In the genomic region with DNA sequence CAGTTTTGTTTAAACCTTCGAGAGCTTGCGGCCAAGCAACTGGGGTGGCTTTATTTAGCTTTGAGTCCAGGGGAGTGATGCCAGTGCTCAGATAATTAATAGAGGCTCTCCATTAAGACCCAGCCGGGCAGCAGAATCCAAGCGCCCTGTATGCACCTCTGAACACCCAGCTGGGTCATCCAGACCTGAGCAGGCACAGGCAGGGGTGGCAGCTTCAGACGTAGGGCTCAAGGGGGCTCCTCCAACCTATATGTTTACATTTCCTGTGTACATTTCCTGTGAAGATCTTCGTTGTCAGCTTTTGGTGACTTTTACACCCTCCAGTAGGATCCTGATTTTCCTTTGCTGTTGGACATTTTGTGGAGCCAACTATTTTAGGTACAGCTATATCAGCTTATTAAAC, we compare ENCODE assay signal across 16 cellular contexts.
DNase-seq lines count a peak whose midpoint lies in the region; ATAC-seq and TF ChIP-seq lines count a peak whose summit lies in the region.
"Had no signal": no experiment of that assay in that cellular context is flagged by ENCODE, and none has a peak within 500 bp of the region (broad histone marks: within the 10 kb centered on the region; RNA-seq: fewer than 3 reads in every experiment).

No MANE protein-coding gene starts in this region.

- no peak overlapping the region for H4K8ac ChIP-seq in IMR-90 (ENCODE audit: low read depth in 2 of 2, low read length in 2 of 2)

- no peak for TF ChIP-seq POLR2A in IMR-90 (IDR thresholded peaks at IDR 0.05; ENCODE audit: low read depth, low read length)

- H3K14ac ChIP-seq in IMR-90 (replicated peaks; ENCODE audit: low read depth, low read length): no peak overlapping the region

- H3K27ac ChIP-seq in IMR-90 (ENCODE audit: insufficient read depth, low read length): no peak overlapping the region
- H3K27ac ChIP-seq in muscle layer of colon (ENCODE audit: low read depth, low read length): peak overlapping the region; percentile 8
- H3K27ac ChIP-seq in thoracic aorta: peak overlapping the region; percentile 19 to 33
- H3K27ac ChIP-seq: BLaER1 treated with 17β-estradiol and CSF1 and Interleukin-3, amounts not matched to agents 10 nM and 100 nM had no signal

- H3K4me3 ChIP-seq in IMR-90 (ENCODE audit: insufficient read depth, low read depth, low read length): no peak overlapping the region
- H3K4me3 ChIP-seq in muscle layer of colon (ENCODE audit: low read depth in 1 of 2, low read length in 2 of 2): no peak overlapping the region
- peak overlapping the region; percentile 13 for H3K4me3 ChIP-seq in thoracic aorta
- H3K4me3 ChIP-seq: BLaER1 treated with 17β-estradiol and CSF1 and Interleukin-3, amounts not matched to agents 10 nM and 100 nM; right atrium auricular region had no signal

- H3K4me2 ChIP-seq in IMR-90 (ENCODE audit: low read depth, low read length): no peak overlapping the region
- H3K4me2 ChIP-seq: BLaER1 treated with 17β-estradiol and CSF1 and Interleukin-3, amounts not matched to agents 10 nM and 100 nM had no signal

- H2AK5ac ChIP-seq in IMR-90 (ENCODE audit: low read depth, low read length): no peak overlapping the region

- no peak overlapping the region for H2BK15ac ChIP-seq in IMR-90 (ENCODE audit: low read depth, low read length)

- intact Hi-C loops in IMR-90 (cut with micrococcal nuclease): no loop called here

- POLR2A ChIA-PET in IMR-90 (lab: Charles Lee; ENCODE audit: unreplicated experiment): no interaction called here

- H3K79me1 ChIP-seq in IMR-90 (ENCODE audit: low read depth in 1 of 2, low read length in 2 of 2): no peaks in the 10 kb centered on the region

- no TSS peak for BruUV-seq in IMR-90 (replicated peaks; lab: Mats Ljungman, UMichigan)

- H3K9me3 ChIP-seq in IMR-90 (ENCODE audit: control insufficient read depth, insufficient read depth, low read length) (no peaks in the 10 kb centered on the region; the same call in 1 of the 2 replicates), muscle layer of colon (ENCODE audit: low read length) (no peaks in the 10 kb centered on the region), thoracic aorta (no peaks in the 10 kb centered on the region)

- H4K20me1 ChIP-seq in IMR-90 (ENCODE audit: insufficient read depth, low read length): no peaks in the 10 kb centered on the region
- H4K20me1 ChIP-seq: BLaER1 treated with 17β-estradiol and CSF1 and Interleukin-3, amounts not matched to agents 10 nM and 100 nM had no signal

- ATAC-seq in IMR-90 (ENCODE audit: low read depth) (no peak), thoracic aorta (ENCODE audit: insufficient number of reproducible peaks, low FRiP score, low read depth) (no peak), GM18870 (IDR thresholded peaks at IDR 0.05; ENCODE audit: unreplicated experiment) (no peak), HG02973 (IDR thresholded peaks at IDR 0.05; ENCODE audit: unreplicated experiment) (no peak)
- ATAC-seq: activated CD4-positive, CD25-positive, alpha-beta regulatory T cell treated with anti-CD3 and anti-CD28 coated beads, Interleukin-2, amount 50 U/mL, for 24 hours; activated CD8-positive, alpha-beta memory T cell treated with anti-CD3 and anti-CD28 coated beads, Interleukin-2, amount 10 ng/mL, durations not matched to agents 7 days and 5 days; left colon; natural killer cell had no signal

- no peak overlapping the region for H2BK20ac ChIP-seq in IMR-90 (ENCODE audit: low read depth, low read length)

- TF ChIP-seq RAD21 in IMR-90 (IDR thresholded peaks at IDR 0.05; ENCODE audit: low read length): no peak

- in situ Hi-C loops in IMR-90 (cut with MboI; ENCODE audit: low sequenced_read_pairs): no loop called here

- H4K91ac ChIP-seq in IMR-90 (ENCODE audit: insufficient read depth, low read depth, low read length): no peak overlapping the region

- no peak overlapping the region for H3K18ac ChIP-seq in IMR-90 (ENCODE audit: low read depth, low read length)

- H2BK5ac ChIP-seq in IMR-90 (ENCODE audit: low read depth, low read length, poor library complexity, severe bottlenecking): no peak overlapping the region

- no peak overlapping the region for H3K56ac ChIP-seq in IMR-90 (ENCODE audit: extremely low read depth, insufficient read depth, low read length)

- dilution Hi-C loops in IMR-90 (cut with HindIII; ENCODE audit: low sequenced_read_pairs, unreplicated experiment): no loop called here

- no peak overlapping the region for H2AFZ ChIP-seq in IMR-90 (replicated peaks; ENCODE audit: low read length, poor library complexity)

- no CpG with 5 or more reads among the region's 6 CpGs for WGBS in IMR-90 (ENCODE audit: extremely low coverage in 2 of 2, insufficient read length in 1 of 2), 2 experiments

- H4K5ac ChIP-seq in IMR-90 (ENCODE audit: low read depth, low read length): no peak overlapping the region

- no peak overlapping the region; the same call in 1 of the 2 replicates for H3K4ac ChIP-seq in IMR-90 (ENCODE audit: low read depth, low read length)

- peak overlapping the region; percentile 40; the same call in 1 of the 2 replicates for H2BK120ac ChIP-seq in IMR-90 (ENCODE audit: low read depth, low read length)

- H3K27me3 ChIP-seq in IMR-90 (ENCODE audit: control insufficient read depth, insufficient read depth, low read length): peaks cover 4% of the 10 kb centered on the region
- H3K27me3 ChIP-seq in muscle layer of colon (ENCODE audit: control insufficient read depth in 1 of 2, insufficient read depth in 2 of 2, low read length in 2 of 2): no peaks in the 10 kb centered on the region
- H3K27me3 ChIP-seq in thoracic aorta (replicated peaks; ENCODE audit: insufficient read depth): no peaks in the 10 kb centered on the region
- H3K27me3 ChIP-seq: BLaER1 treated with 17β-estradiol and CSF1 and Interleukin-3, amounts not matched to agents 10 nM and 100 nM; right atrium auricular region had no signal

- no peak overlapping the region for H3K23ac ChIP-seq in IMR-90 (ENCODE audit: low read depth, low read length)

- H3K9ac ChIP-seq in IMR-90 (ENCODE audit: low read depth, low read length) (no peak overlapping the region), muscle layer of colon (ENCODE audit: low read length) (no peak overlapping the region)
- H3K9ac ChIP-seq: BLaER1 treated with 17β-estradiol and CSF1 and Interleukin-3, amounts not matched to agents 10 nM and 100 nM had no signal

- TF ChIP-seq CTCF in IMR-90 (conservative IDR thresholded peaks at IDR 0.05; ENCODE audit: low read depth, low read length): no peak
- TF ChIP-seq CTCF in thoracic aorta (IDR thresholded peaks at IDR 0.05): no peak

- H3K4me1 ChIP-seq in IMR-90 (ENCODE audit: control insufficient read depth, insufficient read depth, low read length) (peaks cover 7% of the 10 kb centered on the region; the same call in 1 of the 2 replicates), muscle layer of colon (ENCODE audit: insufficient read depth, low read length) (peaks cover 21% of the 10 kb centered on the region), thoracic aorta (ENCODE audit: control insufficient read depth in 1 of 2, low read depth in 2 of 2) (peaks cover 10 to 38% of the 10 kb centered on the region in 2 donors)
- H3K4me1 ChIP-seq: BLaER1 treated with 17β-estradiol and CSF1 and Interleukin-3, amounts not matched to agents 10 nM and 100 nM had no signal

- no peaks in the 10 kb centered on the region for H3K9me1 ChIP-seq in IMR-90 (ENCODE audit: insufficient read depth, low read length)

- H3K36me3 ChIP-seq in IMR-90 (ENCODE audit: control insufficient read depth, insufficient read depth, low read length) (no peaks in the 10 kb centered on the region), muscle layer of colon (ENCODE audit: insufficient read depth, low read length) (no peaks in the 10 kb centered on the region), thoracic aorta (no peaks in the 10 kb centered on the region)
- H3K36me3 ChIP-seq: BLaER1 treated with 17β-estradiol and CSF1 and Interleukin-3, amounts not matched to agents 10 nM and 100 nM; right atrium auricular region had no signal

- DNase-seq in IMR-90: no peak
- peak; percentile 53 for DNase-seq in ecto neural progenitor cell (ENCODE audit: low spot score)
- no peak for DNase-seq in thoracic aorta (ENCODE audit: low spot score)
- no peak for DNase-seq in NCI-H774 (lab: John Stamatoyannopoulos, UW)
- no peak for DNase-seq in iPS-NIHi7 (ENCODE audit: extremely low spot score)
- DNase-seq: activated CD8-positive, alpha-beta memory T cell treated with anti-CD3 and anti-CD28 coated beads, Interleukin-2, amount 10 ng/mL, durations not matched to agents 7 days and 5 days; activated effector memory CD4-positive, alpha-beta T cell treated with anti-CD3 and anti-CD28 coated beads, Interleukin-2, amount 50 U/mL, for 16 hours; amniotic stem cell; left colon; natural killer cell had no signal

- CTCF ChIA-PET in IMR-90 (lab: Yijun Ruan, JAX): interaction anchor here (1.0 kb wide), 1 partner anchor 78 kb away, joined by 3 read pairs; no protein-coding TSS in a partner anchor

- H2AK9ac ChIP-seq in IMR-90 (replicated peaks; ENCODE audit: low read depth, low read length, poor library complexity): no peak overlapping the region

TF ChIP-seq in IMR-90, 13 proteins besides CTCF, POLR2A, EP300 and RAD21 (continues in another document):
- no peak for TF ChIP-seq FOS (IDR thresholded peaks at IDR 0.05; ENCODE audit: low read depth, low read length)
- no peak for TF ChIP-seq CHD1 (IDR thresholded peaks at IDR 0.05; ENCODE audit: low read depth, low read length)
- TF ChIP-seq RCOR1 (IDR thresholded peaks at IDR 0.05; ENCODE audit: insufficient replicate concordance, low read length): no peak
- TF ChIP-seq MAFK (IDR thresholded peaks at IDR 0.05; ENCODE audit: low read depth, low read length): no peak
- no peak for TF ChIP-seq MAZ (IDR thresholded peaks at IDR 0.05; ENCODE audit: borderline replicate concordance, low read depth, low read length)
- TF ChIP-seq BHLHE40 (IDR thresholded peaks at IDR 0.05; ENCODE audit: low read depth, low read length): no peak
- no peak for TF ChIP-seq SMC3 (IDR thresholded peaks at IDR 0.05; ENCODE audit: low read depth, low read length)
- TF ChIP-seq CEBPB (IDR thresholded peaks at IDR 0.05; ENCODE audit: low read depth, low read length): no peak
- no peak for TF ChIP-seq RFX5 (IDR thresholded peaks at IDR 0.05; ENCODE audit: low read depth, low read length)
- TF ChIP-seq, protein P1, sequence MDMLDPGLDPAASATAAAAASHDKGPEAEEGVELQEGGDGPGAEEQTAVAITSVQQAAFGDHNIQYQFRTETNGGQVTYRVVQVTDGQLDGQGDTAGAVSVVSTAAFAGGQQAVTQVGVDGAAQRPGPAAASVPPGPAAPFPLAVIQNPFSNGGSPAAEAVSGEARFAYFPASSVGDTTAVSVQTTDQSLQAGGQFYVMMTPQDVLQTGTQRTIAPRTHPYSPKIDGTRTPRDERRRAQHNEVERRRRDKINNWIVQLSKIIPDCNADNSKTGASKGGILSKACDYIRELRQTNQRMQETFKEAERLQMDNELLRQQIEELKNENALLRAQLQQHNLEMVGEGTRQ (IDR thresholded peaks at IDR 0.05; ENCODE audit: low read depth, low read length): no peak
- TF ChIP-seq MXI1 (IDR thresholded peaks at IDR 0.05; ENCODE audit: borderline replicate concordance, low read depth, low read length): no peak
- TF ChIP-seq NFE2L2 (IDR thresholded peaks at IDR 0.05; ENCODE audit: low read depth, low read length): no peak
